In genomic region chr19:45922281-45922680, GRCh38 we compare ENCODE assay signal across 13 cellular contexts. TPM values are rescaled to one million over a fixed set of nuclear protein-coding genes. Genes with fewer than 3 reads are reported as not detected.
DNase-seq lines count a peak whose midpoint lies in the region; ATAC-seq and TF ChIP-seq lines count a peak whose summit lies in the region.
"Had no signal": no experiment of that assay in that cellular context is flagged by ENCODE, and none has a peak within 500 bp of the region (broad histone marks: within the 10 kb centered on the region; RNA-seq: fewer than 3 reads in every experiment).

No MANE protein-coding gene starts in this region.

- peak; percentile 31 for ATAC-seq in activated CD8-positive, alpha-beta T cell treated with anti-CD3 and anti-CD28 coated beads for 36 hours
- ATAC-seq in HG02642 (IDR thresholded peaks at IDR 0.05; ENCODE audit: poor library complexity, unreplicated experiment) (no peak), GM19035 (IDR thresholded peaks at IDR 0.05; ENCODE audit: unreplicated experiment) (no peak)

- H3K4me1 ChIP-seq in HEK293 (ENCODE audit: control insufficient read depth, insufficient read depth, low read length) (no peaks in the 10 kb centered on the region), colonic mucosa (no peaks in the 10 kb centered on the region)

- no peaks in the 10 kb centered on the region for H3K36me3 Mint-ChIP-seq in activated CD8-positive, alpha-beta T cell treated with anti-CD3 and anti-CD28 coated beads for 36 hours (ENCODE audit: low read depth)

- H3K27me3 Mint-ChIP-seq in activated CD8-positive, alpha-beta T cell treated with anti-CD3 and anti-CD28 coated beads for 36 hours = peaks cover 3% of the 10 kb centered on the region

- no peak overlapping the region for H3K9ac ChIP-seq in colonic mucosa (ENCODE audit: low read depth in 2 of 2, low read length in 2 of 2)

- H3K4me1 Mint-ChIP-seq in activated CD8-positive, alpha-beta T cell treated with anti-CD3 and anti-CD28 coated beads for 36 hours (ENCODE audit: low read depth) = peaks cover 12% of the 10 kb centered on the region

- H3K27ac ChIP-seq in HEK293 (ENCODE audit: extremely low read depth, low read depth, low read length) = no peak overlapping the region
- no peak overlapping the region for H3K27ac ChIP-seq in colonic mucosa
- H3K27ac ChIP-seq: SJCRH30 had no signal

- no peak overlapping the region for H3K27ac Mint-ChIP-seq in activated CD8-positive, alpha-beta T cell treated with anti-CD3 and anti-CD28 coated beads for 36 hours

- H3K4me3 ChIP-seq in HEK293 (ENCODE audit: low read depth, low read length) (no peak overlapping the region), colonic mucosa (no peak overlapping the region)
- H3K4me3 ChIP-seq: SJCRH30 had no signal

- CTCF ChIA-PET in HEK293 (lab: Yijun Ruan, JAX) = no interaction called here
- CTCF ChIA-PET in activated CD8-positive, alpha-beta T cell treated with anti-CD3 and anti-CD28 coated beads for 36 hours (lab: Charles Lee) = no interaction called here

- H3K4me3 Mint-ChIP-seq in activated CD8-positive, alpha-beta T cell treated with anti-CD3 and anti-CD28 coated beads for 36 hours = no peak overlapping the region

- H3K9me3 Mint-ChIP-seq in activated CD8-positive, alpha-beta T cell treated with anti-CD3 and anti-CD28 coated beads for 36 hours = no peaks in the 10 kb centered on the region

- H3K27me3 ChIP-seq in colonic mucosa = no peaks in the 10 kb centered on the region
- H3K27me3 ChIP-seq: SJCRH30 had no signal

- intact Hi-C loops in activated CD8-positive, alpha-beta T cell treated with anti-CD3 and anti-CD28 coated beads for 36 hours (cut with micrococcal nuclease) = no loop called here
- intact Hi-C loops in colonic mucosa (cut with DNase I) = no loop called here

- H3K36me3 ChIP-seq in HEK293 (ENCODE audit: control insufficient read depth in 2 of 2, insufficient read depth in 1 of 2, low read length in 2 of 2) (no peaks in the 10 kb centered on the region), colonic mucosa (no peaks in the 10 kb centered on the region)
- H3K36me3 ChIP-seq: SJCRH30 had no signal

- DNase-seq in DMS 273 (lab: John Stamatoyannopoulos, UW; ENCODE audit: unreplicated experiment) (peak; percentile 47), DMS 273 treated with DMSO at 0.1 percent for 48 hours (lab: John Stamatoyannopoulos, UW) (no peak), left kidney (ENCODE audit: low read depth, low spot score) (peak; percentile 37), colonic mucosa (no peak)
- peak; percentile 27 for DNase-seq in activated CD8-positive, alpha-beta T cell treated with anti-CD3 and anti-CD28 coated beads for 36 hours
- DNase-seq: 8988T; activated CD8-positive, alpha-beta memory T cell treated with anti-CD3 and anti-CD28 coated beads, Interleukin-2, amount 50 U/mL, for 48 hours; NCI-H1930 had no signal

- no peak for TF ChIP-seq CTCF in HEK293 (tag by site-specific recombination; IDR thresholded peaks at IDR 0.05)
- TF ChIP-seq CTCF in activated CD8-positive, alpha-beta T cell treated with anti-CD3 and anti-CD28 coated beads for 36 hours (IDR thresholded peaks at IDR 0.05) = no peak
- no peak for TF ChIP-seq CTCF in colonic mucosa (IDR thresholded peaks at IDR 0.05)

- POLR2A ChIA-PET in HEK293 (lab: Yijun Ruan, JAX) = no interaction called here
- POLR2A ChIA-PET in activated CD8-positive, alpha-beta T cell treated with anti-CD3 and anti-CD28 coated beads for 36 hours (lab: Charles Lee) = no interaction called here

- H3K9me3 ChIP-seq in HEK293 (ENCODE audit: control insufficient read depth, insufficient read depth, low read depth, low read length) (no peaks in the 10 kb centered on the region), colonic mucosa (no peaks in the 10 kb centered on the region)
- H3K9me3 ChIP-seq: SJCRH30 had no signal

TF ChIP-seq in HEK293, 187 proteins besides CTCF, POLR2A, EP300 and RAD21:
- TF ChIP-seq PRDM1 (tag by site-specific recombination; IDR thresholded peaks at IDR 0.05) = 0 out of 2 replicates have a peak, but pooled peaks have one; percentile 4
- peak; percentile 97 for TF ChIP-seq ZNF623 (tag by site-specific recombination; IDR thresholded peaks at IDR 0.05)
- no peak for TF ChIP-seq ZNF664 (tag by site-specific recombination; IDR thresholded peaks at IDR 0.05)

RNA-seq across cellular contexts. Expression of gene NANOS2, which starts 7.7 kb away (rescaled TPM):
- not detected for total RNA-seq in activated CD8-positive, alpha-beta T cell treated with anti-CD3 and anti-CD28 coated beads for 36 hours
- total RNA-seq in colonic mucosa = not detected
- total RNA-seq: SJCRH30, ureter had no signal

RNA-seq across cellular contexts. Expression of gene MYPOP, which starts 19.9 kb away (rescaled TPM):
- total RNA-seq in activated CD8-positive, alpha-beta T cell treated with anti-CD3 and anti-CD28 coated beads for 36 hours = 1 to 10 TPM; 4.1 to 5.0 TPM
- 1 to 10 TPM; 8.9 to 9.0 TPM for total RNA-seq in colonic mucosa

RNA-seq across cellular contexts. Expression of gene IRF2BP1, which starts 36.3 kb away (rescaled TPM):
- 10 to 100 TPM; 15.3 to 17.2 TPM for total RNA-seq in activated CD8-positive, alpha-beta T cell treated with anti-CD3 and anti-CD28 coated beads for 36 hours
- total RNA-seq in colonic mucosa = 10 to 100 TPM; 20.3 to 29.7 TPM

RNA-seq across cellular contexts. Expression of gene NOVA2, which starts 51.4 kb away (rescaled TPM):
- not detected for total RNA-seq in activated CD8-positive, alpha-beta T cell treated with anti-CD3 and anti-CD28 coated beads for 36 hours
- total RNA-seq in colonic mucosa = 1 to 10 TPM in 1 of 2 donors, under 1 TPM in 1; 0.72 to 1.1 TPM

RNA-seq across cellular contexts. Expression of gene FOXA3, which starts 58.2 kb away (rescaled TPM):
- total RNA-seq in activated CD8-positive, alpha-beta T cell treated with anti-CD3 and anti-CD28 coated beads for 36 hours = under 1 TPM in 1 of 2 experiments, not detected in 1; 0.36 TPM
- 10 to 100 TPM; 48.5 to 55.9 TPM for total RNA-seq in colonic mucosa
- total RNA-seq: ureter had no signal

Comparison
In these comparisons a context has a peak if more than half of its experiments do, and no peak if none do; other contexts are left out.
1. DNase-seq: peak in DMS 273 (single experiment), activated CD8-positive, alpha-beta T cell treated with anti-CD3 and anti-CD28 coated beads for 36 hours (single experiment) and left kidney (single experiment); none in DMS 273 treated with DMSO at 0.1 percent for 48 hours (single experiment) and colonic mucosa (single experiment).